ENCODE assay signal across 8 cellular contexts in the genomic region with DNA sequence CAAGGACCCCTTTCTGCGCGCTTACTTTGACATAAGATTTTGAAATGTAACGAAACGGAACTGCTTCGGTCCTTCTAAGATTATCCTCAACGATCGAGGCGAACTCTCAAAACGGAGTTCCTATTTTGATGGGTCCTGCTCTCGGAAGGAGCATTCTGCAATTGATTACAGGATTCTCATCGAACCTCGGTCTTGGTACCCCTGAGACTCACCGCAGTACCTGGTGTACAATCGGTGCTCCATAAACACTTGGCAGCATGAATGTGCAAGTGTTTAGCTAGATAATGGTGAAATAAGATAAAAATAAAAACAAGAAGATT. TPM values are rescaled to one million over a fixed set of nuclear protein-coding genes. Genes with fewer than 3 reads are reported as not detected.
A peak's percentile ranks its signal among the peaks of the same experiment; 100 is the strongest.
DNase-seq lines count a peak whose midpoint lies in the region; ATAC-seq and TF ChIP-seq lines count a peak whose summit lies in the region.

No MANE protein-coding gene starts in this region.

- H3K9me3 ChIP-seq in HAP-1 (no peaks in the 10 kb centered on the region), WERI-Rb-1 (ENCODE audit: severe bottlenecking) (no peaks in the 10 kb centered on the region)

- H3K27ac Mint-ChIP-seq in CD14-positive monocyte: peak overlapping the region; percentile 91 to 99 (median 98)
- peak overlapping the region; percentile 95 for H3K27ac Mint-ChIP-seq in stimulated activated memory B cell treated with anti-CD40 and anti-IgM and Interleukin-4, amounts not matched to agents 10 μg/mL and 1 μg/mL and 100 μg/mL, for 72 hours

- in situ Hi-C loops in HAP-1 (cut with MboI; ENCODE audit: low sequenced_read_pairs): no loop called here

- H3K27me3 Mint-ChIP-seq in CD14-positive monocyte (ENCODE audit: low read depth in 3 of 3): no peaks in the 10 kb centered on the region
- H3K27me3 Mint-ChIP-seq in stimulated activated memory B cell treated with anti-CD40 and anti-IgM and Interleukin-4, amounts not matched to agents 10 μg/mL and 1 μg/mL and 100 μg/mL, for 72 hours: no peaks in the 10 kb centered on the region

- intact Hi-C loops in CD14-positive monocyte (cut with micrococcal nuclease) (no loop called here), left ventricle myocardium superior (cut with micrococcal nuclease) (no loop called here)

- peaks cover 37% of the 10 kb centered on the region for H3K4me1 Mint-ChIP-seq in CD14-positive monocyte
- peaks cover 49% of the 10 kb centered on the region for H3K4me1 Mint-ChIP-seq in stimulated activated memory B cell treated with anti-CD40 and anti-IgM and Interleukin-4, amounts not matched to agents 10 μg/mL and 1 μg/mL and 100 μg/mL, for 72 hours

- H3K4me3 ChIP-seq in HAP-1: peak overlapping the region; percentile 54
- peak overlapping the region; percentile 100 for H3K4me3 ChIP-seq in WERI-Rb-1 (ENCODE audit: low read depth, low read length)

- DNase-seq in CD14-positive monocyte (ENCODE audit: low spot score) (no peak), HAP-1 (ENCODE audit: low spot score in 2 of 2) (no peak), WERI-Rb-1 (no peak), left ventricle myocardium superior (no peak), omental fat pad (ENCODE audit: low spot score) (no peak), iPS-NIHi7 (ENCODE audit: extremely low spot score) (no peak)
- DNase-seq in stimulated activated naive CD4-positive, alpha-beta T cell treated with Interleukin-2 at 50 U/mL for 16 hours (lab: John Stamatoyannopoulos, UW): no peak

- ATAC-seq in left ventricle myocardium superior (peak; percentile 7), omental fat pad (ENCODE audit: low FRiP score) (no peak)
- ATAC-seq in stimulated activated memory B cell treated with anti-CD40 and anti-IgM and Interleukin-4, amounts not matched to agents 10 μg/mL and 1 μg/mL and 100 μg/mL, for 72 hours: peak; percentile 17

- peaks cover 0 to 7% (median 0%) of the 10 kb centered on the region in 7 donors for H3K9me3 Mint-ChIP-seq in CD14-positive monocyte
- H3K9me3 Mint-ChIP-seq in stimulated activated memory B cell treated with anti-CD40 and anti-IgM and Interleukin-4, amounts not matched to agents 10 μg/mL and 1 μg/mL and 100 μg/mL, for 72 hours: no peaks in the 10 kb centered on the region

- peak overlapping the region; percentile 94 to 98 for H3K4me3 Mint-ChIP-seq in CD14-positive monocyte
- peak overlapping the region; percentile 96 for H3K4me3 Mint-ChIP-seq in stimulated activated memory B cell treated with anti-CD40 and anti-IgM and Interleukin-4, amounts not matched to agents 10 μg/mL and 1 μg/mL and 100 μg/mL, for 72 hours

- peaks cover 7% of the 10 kb centered on the region; the same call in 1 of the 2 replicates for H3K4me1 ChIP-seq in HAP-1

- TF ChIP-seq CTCF in CD14-positive monocyte (IDR thresholded peaks at IDR 0.05) (peak; percentile 54), WERI-Rb-1 (IDR thresholded peaks at IDR 0.05; ENCODE audit: low read depth, low read length) (no peak), omental fat pad (IDR thresholded peaks at IDR 0.05) (peak in 1 of 3 donors; percentile 1)

- peak overlapping the region; percentile 86 for H3K27ac ChIP-seq in WERI-Rb-1

- H3K27me3 ChIP-seq in HAP-1 (ENCODE audit: low read depth): no peaks in the 10 kb centered on the region
- no peaks in the 10 kb centered on the region for H3K27me3 ChIP-seq in WERI-Rb-1 (ENCODE audit: insufficient read depth, low read depth, severe bottlenecking)

- H3K36me3 ChIP-seq in HAP-1 (replicated peaks) (peaks cover 15% of the 10 kb centered on the region), WERI-Rb-1 (peaks cover 22% of the 10 kb centered on the region)

- H3K36me3 Mint-ChIP-seq in CD14-positive monocyte: peaks cover 17 to 24% of the 10 kb centered on the region in 2 donors
- H3K36me3 Mint-ChIP-seq in stimulated activated memory B cell treated with anti-CD40 and anti-IgM and Interleukin-4, amounts not matched to agents 10 μg/mL and 1 μg/mL and 100 μg/mL, for 72 hours: peaks cover 11% of the 10 kb centered on the region

RNA-seq across cellular contexts. Expression of a gene that starts 0.5 kb away (rescaled TPM):
- polyA plus RNA-seq in CD14-positive monocyte: 10 to 100 TPM; 18.3 to 27.6 TPM
- total RNA-seq in left ventricle myocardium superior (50.1 TPM), omental fat pad (10 to 100 TPM; 59.6 to 87.8 (median 67.7) TPM)

RNA-seq across cellular contexts. Expression of a gene that starts 39.8 kb away (rescaled TPM):
- 100 to 1,000 TPM; 120 to 136 TPM for polyA plus RNA-seq in CD14-positive monocyte
- total RNA-seq in left ventricle myocardium superior (24.6 TPM), omental fat pad (10 to 100 TPM; 35.4 to 85.0 (median 45.9) TPM)
